21 cellular contexts compared by ENCODE assay signal in the genomic region with DNA sequence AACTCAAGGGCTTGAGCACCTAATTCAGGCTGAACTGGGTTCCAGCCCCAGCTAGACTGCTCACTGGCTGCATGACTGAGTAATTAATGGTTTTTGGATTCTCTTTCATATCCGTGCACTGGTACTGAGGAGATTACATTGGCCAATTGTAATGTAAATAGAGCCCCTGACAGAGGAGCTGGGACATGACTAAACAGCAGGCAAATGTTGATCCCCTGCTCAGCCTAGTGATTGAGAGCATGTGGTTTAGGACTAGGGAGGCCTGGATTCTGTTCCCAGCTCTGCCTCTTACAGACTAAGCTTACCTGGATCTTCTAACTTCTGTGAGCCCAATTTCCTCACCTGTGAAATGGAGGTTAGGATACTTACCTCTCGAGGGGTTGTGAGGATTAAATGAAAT.
DNase-seq lines count a peak whose midpoint lies in the region; ATAC-seq, FAIRE-seq and TF ChIP-seq lines count a peak whose summit lies in the region.
"Had no signal": no experiment of that assay in that cellular context is flagged by ENCODE, and none has a peak within 500 bp of the region (broad histone marks: within the 10 kb centered on the region; RNA-seq: fewer than 3 reads in every experiment).

No MANE protein-coding gene starts in this region.

- H3K4me3 ChIP-seq in brain microvascular endothelial cell (ENCODE audit: low read depth, low read length), result no peak overlapping the region
- H3K4me3 ChIP-seq: sigmoid colon had no signal

- TF ChIP-seq CTCF in D721Med (IDR thresholded peaks at IDR 0.05; ENCODE audit: insufficient read depth, missing control alignments) (no peak), brain microvascular endothelial cell (IDR thresholded peaks at IDR 0.05; ENCODE audit: low read depth, low read length, missing control alignments) (no peak)

- H3K36me3 ChIP-seq in brain microvascular endothelial cell (replicated peaks), result no peaks in the 10 kb centered on the region

- FAIRE-seq in D721Med (lab: Jason Lieb, UNC), result no peak

- H3K27me3 ChIP-seq in brain microvascular endothelial cell (replicated peaks), result no peaks in the 10 kb centered on the region
- H3K27me3 ChIP-seq: sigmoid colon had no signal

- DNase-seq in D721Med (ENCODE audit: insufficient read length, low spot score) (peak; percentile 16), LHCN-M2 (ENCODE audit: low read depth) (peak; percentile 65), brain microvascular endothelial cell (peak; percentile 14), iris pigment epithelial cell (ENCODE audit: low read depth) (peak; percentile 81), HK-2 (ENCODE audit: unreplicated experiment) (no peak), SIG-M5 treated with dmso at 0.1 percent for 504 hours (lab: John Stamatoyannopoulos, UW; ENCODE audit: unreplicated experiment) (no peak)
- DNase-seq in stimulated activated CD4-positive, alpha-beta T cell treated with anti-CD3 and anti-CD28 coated beads, Interleukin-4, amount 100 ng/mL, for 4 hours, result no peak
- DNase-seq: activated naive CD8-positive, alpha-beta T cell treated with anti-CD3 and anti-CD28 coated beads, Interleukin-2, amount 10 ng/mL, durations not matched to agents 7 days and 5 days; activated T-cell treated with anti-CD3 and anti-CD28 coated beads, Interleukin-2, amount 50 U/mL, for 24 hours; CD4-positive, alpha-beta T cell; central memory CD4-positive, alpha-beta T cell; DMS79 treated with DMSO at 0.1 percent for 48 hours; effector CD4-positive, alpha-beta T cell; NCI-H2081 treated with DMSO at 0.1 percent for 48 hours; occipital lobe; sigmoid colon; stimulated activated CD4-positive, alpha-beta T cell treated with anti-CD3 and anti-CD28 coated beads, Interleukin-1b, Interleukin-23, amount 100 ng/mL, for 48 hours; SW 1271 had no signal

- no peak overlapping the region for H3K27ac ChIP-seq in brain microvascular endothelial cell
- H3K27ac ChIP-seq: RWPE1, sigmoid colon had no signal

- no peak for ATAC-seq in GM18909 (IDR thresholded peaks at IDR 0.05; ENCODE audit: poor library complexity, unreplicated experiment)
- ATAC-seq: left lobe of liver had no signal

- in situ Hi-C loops in brain microvascular endothelial cell (cut with HindIII; ENCODE audit: low pct_ligation_motif_present, low sequenced_read_pairs), result no loop called here

Comparison
In these comparisons a context has a peak if more than half of its experiments do, and no peak if none do; other contexts are left out.
1. DNase-seq: peak in D721Med (single experiment), LHCN-M2 (single experiment), brain microvascular endothelial cell (single experiment) and iris pigment epithelial cell (single experiment); none in HK-2 (single experiment), stimulated activated CD4-positive, alpha-beta T cell treated with anti-CD3 and anti-CD28 coated beads, Interleukin-4, amount 100 ng/mL, for 4 hours (0 of 2) and SIG-M5 treated with dmso at 0.1 percent for 504 hours (single experiment).